Comparison of ENCODE assay signal across 16 cellular contexts in genomic region chr2:128414946-128415767, GRCh38.
DNase-seq lines count a peak whose midpoint lies in the region; ATAC-seq, FAIRE-seq and TF ChIP-seq lines count a peak whose summit lies in the region.
"Had no signal": no experiment of that assay in that cellular context is flagged by ENCODE, and none has a peak within 500 bp of the region (broad histone marks: within the 10 kb centered on the region; RNA-seq: fewer than 3 reads in every experiment).

No MANE protein-coding gene starts in this region.

- H2AFZ ChIP-seq in H1 (ENCODE audit: low read length): no peak overlapping the region

- H3K36me3 ChIP-seq in KOPT-K1 (ENCODE audit: insufficient read depth, low read length): no peaks in the 10 kb centered on the region
- H3K36me3 ChIP-seq in H1 (ENCODE audit: control insufficient read depth in 2 of 4, insufficient read depth in 4 of 4, low read length in 3 of 4): no peaks in the 10 kb centered on the region
- H3K36me3 ChIP-seq in uterus: no peaks in the 10 kb centered on the region

- no peak for TF ChIP-seq POLR2A in H1 (IDR thresholded peaks at IDR 0.05; ENCODE audit: control extremely low read depth in 1 of 2, low read depth in 2 of 2, low read length in 2 of 2)
- no peak for TF ChIP-seq POLR2A in uterus (IDR thresholded peaks at IDR 0.05)

- no peak overlapping the region for H3K18ac ChIP-seq in H1 (ENCODE audit: extremely low read depth, low read length)

- H3K56ac ChIP-seq in H1 (replicated peaks; ENCODE audit: insufficient read length, low read depth, low read length): no peak overlapping the region

- WGBS in H1 (ENCODE audit: extremely low coverage in 1 of 2, insufficient coverage in 1 of 2, insufficient read length in 1 of 2, insufficient replicate concordance in 2 of 2, low coverage in 1 of 2, low lambda C conversion rate in 2 of 2, missing lambda C conversion rate in 1 of 2), 2 experiments: 91% methylated on average over 4 of the region's 4 CpGs; no CpG with 5 or more reads in 1 of the 2 experiments

- H3K27ac ChIP-seq in KOPT-K1 (ENCODE audit: low read depth, low read length, poor library complexity, severe bottlenecking) (peak overlapping the region; percentile 84), H1 (ENCODE audit: low read depth, low read length) (no peak overlapping the region), uterus (no peak overlapping the region)

- H4K8ac ChIP-seq in H1 (ENCODE audit: extremely low read depth, insufficient read depth, low read length): peak overlapping the region; percentile 28; the same call in 1 of the 2 replicates

- CTCF ChIA-PET in H1 (lab: Charles Lee; ENCODE audit: partially characterized antibody): interaction anchor here (0.6 to 1.2 kb wide), 5 partner anchors 27 to 121 kb away, joined by 3 to 5 read pairs (median 4); no protein-coding TSS in a partner anchor

- H3K36me3 Mint-ChIP-seq in progenitor cell of endocrine pancreas (ENCODE audit: insufficient read depth) (peaks cover 5% of the 10 kb centered on the region), endothelial cell (ENCODE audit: low read depth, unreplicated experiment) (peaks cover 8% of the 10 kb centered on the region)
- H3K36me3 Mint-ChIP-seq: CD4-positive, alpha-beta memory T cell had no signal

- no peak overlapping the region for H3K4me3 Mint-ChIP-seq in progenitor cell of endocrine pancreas (ENCODE audit: low read depth)
- no peak overlapping the region for H3K4me3 Mint-ChIP-seq in endothelial cell (ENCODE audit: unreplicated experiment)
- H3K4me3 Mint-ChIP-seq: B cell; CD4-positive, alpha-beta memory T cell had no signal

- no peak overlapping the region for H3K23ac ChIP-seq in H1 (ENCODE audit: insufficient read length)

- no peak for TF ChIP-seq EP300 in H1 (IDR thresholded peaks at IDR 0.05; ENCODE audit: borderline replicate concordance in 1 of 2, low read depth in 2 of 2, low read length in 2 of 2)

- intact Hi-C loops in uterus (cut with DNase I; ENCODE audit: low total_unique reads): no loop called here

- no peak overlapping the region for H3K27ac Mint-ChIP-seq in progenitor cell of endocrine pancreas
- no peak overlapping the region for H3K27ac Mint-ChIP-seq in endothelial cell (ENCODE audit: unreplicated experiment)
- H3K27ac Mint-ChIP-seq: B cell; CD4-positive, alpha-beta memory T cell had no signal

- POLR2A ChIA-PET in H1 (lab: Charles Lee; ENCODE audit: partially characterized antibody): no interaction called here

- H4K5ac ChIP-seq in H1 (ENCODE audit: insufficient read length, low read depth, low read length): no peak overlapping the region

- no peak overlapping the region for H4K91ac ChIP-seq in H1 (replicated peaks; ENCODE audit: insufficient read length, low read length)

- H3K4me1 Mint-ChIP-seq in progenitor cell of endocrine pancreas (ENCODE audit: low read depth) (peaks cover 23% of the 10 kb centered on the region), endothelial cell (ENCODE audit: unreplicated experiment) (no peaks in the 10 kb centered on the region)
- H3K4me1 Mint-ChIP-seq: B cell; CD4-positive, alpha-beta memory T cell had no signal

- peaks cover 5% of the 10 kb centered on the region for H3K9me3 ChIP-seq in KOPT-K1 (ENCODE audit: insufficient read depth, low read length, poor library complexity, severe bottlenecking)
- peaks cover 0 to 2% of the 10 kb centered on the region in 2 experiments; a peak in 1 of 4 replicates for H3K9me3 ChIP-seq in H1 (ENCODE audit: insufficient read depth in 2 of 2, low read depth in 1 of 2, low read length in 1 of 2)
- H3K9me3 ChIP-seq in uterus: no peaks in the 10 kb centered on the region

- no peak for FAIRE-seq in H1 (lab: Jason Lieb, UNC)
- FAIRE-seq: HTR-8/SVneo had no signal

- no peak overlapping the region for H2AK5ac ChIP-seq in H1 (ENCODE audit: low read depth, low read length)

- TF ChIP-seq CTCF in H1 (IDR thresholded peaks at IDR 0.05; ENCODE audit: control extremely low read depth in 1 of 3, insufficient read depth in 1 of 3, low read depth in 1 of 3, low read length in 3 of 3) (no peak), progenitor cell of endocrine pancreas (IDR thresholded peaks at IDR 0.05; ENCODE audit: unreplicated experiment) (no peak), endothelial cell (IDR thresholded peaks at IDR 0.05; ENCODE audit: unreplicated experiment) (no peak), uterus (IDR thresholded peaks at IDR 0.05) (no peak)

- H3K9me3 Mint-ChIP-seq in progenitor cell of endocrine pancreas (ENCODE audit: low read depth) (peaks cover 6% of the 10 kb centered on the region), endothelial cell (ENCODE audit: unreplicated experiment) (peaks cover 7% of the 10 kb centered on the region)

- H3K4ac ChIP-seq in H1 (replicated peaks; ENCODE audit: insufficient read length, low read depth, low read length): no peak overlapping the region

- no peaks in the 10 kb centered on the region for H3K79me1 ChIP-seq in H1 (ENCODE audit: low read depth, low read length)

- H3K27me3 ChIP-seq in H1 (replicated peaks in 1 of 4; ENCODE audit: control insufficient read depth in 3 of 4, extremely low read depth in 1 of 4, insufficient read depth in 3 of 4, low read length in 3 of 4): no peaks in the 10 kb centered on the region
- H3K27me3 ChIP-seq in uterus: no peaks in the 10 kb centered on the region

- peak; percentile 2 for DNase-seq in D341Med (ENCODE audit: low spot score)
- peak in 1 of 2 experiments; percentile 28 for DNase-seq in H1 (ENCODE audit: low read depth in 1 of 2, low spot score in 2 of 2)
- DNase-seq in progenitor cell of endocrine pancreas (ENCODE audit: low spot score, unreplicated experiment): peak; percentile 3
- DNase-seq in endothelial cell (ENCODE audit: low spot score): no peak
- no peak for DNase-seq in NCI-H774 (lab: John Stamatoyannopoulos, UW)
- DNase-seq in uterus: no peak
- DNase-seq: CD4-positive, alpha-beta memory T cell; KBM-7; NCI-H1092; NCI-H226; NCI-H526 had no signal

- no peak overlapping the region for H3K4me2 ChIP-seq in H1 (ENCODE audit: insufficient read depth in 1 of 2, low read depth in 2 of 2, low read length in 2 of 2)

- no peak overlapping the region for H2BK20ac ChIP-seq in H1 (ENCODE audit: low read length)

- H3K27me3 Mint-ChIP-seq in progenitor cell of endocrine pancreas (peaks cover 13% of the 10 kb centered on the region), endothelial cell (ENCODE audit: unreplicated experiment) (peaks cover 13% of the 10 kb centered on the region)
- H3K27me3 Mint-ChIP-seq: B cell had no signal

- no peak overlapping the region for H2BK12ac ChIP-seq in H1 (ENCODE audit: low read depth, low read length)

- H3K79me2 ChIP-seq in H1 (ENCODE audit: control insufficient read depth in 1 of 2, insufficient read depth in 2 of 2, low read length in 2 of 2): no peaks in the 10 kb centered on the region

- H3K4me1 ChIP-seq in H1 (replicated peaks in 1 of 4; ENCODE audit: control insufficient read depth in 3 of 4, insufficient read depth in 4 of 4, low read length in 3 of 4) (peaks cover 0 to 8% (median 0%) of the 10 kb centered on the region in 4 experiments; a peak in 2 of 7 replicates), uterus (no peaks in the 10 kb centered on the region)

- H3K4me3 ChIP-seq in H1 (ENCODE audit: extremely low read depth in 1 of 4, insufficient read depth in 2 of 4, low read depth in 3 of 4, low read length in 4 of 4) (no peak overlapping the region), uterus (no peak overlapping the region)

- no peaks in the 10 kb centered on the region for H4K20me1 ChIP-seq in H1 (replicated peaks in 1 of 2; ENCODE audit: control insufficient read depth in 1 of 2, insufficient read depth in 2 of 2, low read length in 2 of 2)

- no peak overlapping the region for H3K9ac ChIP-seq in H1 (replicated peaks in 1 of 4; ENCODE audit: extremely low read depth in 1 of 4, low read depth in 3 of 4, low read length in 3 of 4)

- no peak overlapping the region for H2BK120ac ChIP-seq in H1 (replicated peaks; ENCODE audit: low read depth, low read length)

- no peak overlapping the region for H3K14ac ChIP-seq in H1 (ENCODE audit: insufficient read length)

- ATAC-seq in GM21526 (IDR thresholded peaks at IDR 0.05; ENCODE audit: low FRiP score, unreplicated experiment): no peak
- ATAC-seq: Right ventricle myocardium inferior had no signal

- no peak overlapping the region for H2BK15ac ChIP-seq in H1 (ENCODE audit: low read length)

- H2BK5ac ChIP-seq in H1 (ENCODE audit: low read depth, low read length): no peak overlapping the region

- TF ChIP-seq RAD21 in H1 (IDR thresholded peaks at IDR 0.05 in 1 of 2, conservative IDR thresholded peaks at IDR 0.05 in 1 of 2; ENCODE audit: low read depth in 2 of 2, low read length in 2 of 2): no peak

- no peaks in the 10 kb centered on the region for H3K23me2 ChIP-seq in H1 (ENCODE audit: low read depth, low read length)

TF ChIP-seq in H1, 55 proteins besides CTCF, POLR2A, EP300 and RAD21:
- TF ChIP-seq MAFK (IDR thresholded peaks at IDR 0.05; ENCODE audit: low read depth, low read length) (peak; percentile 87), RFX5 (IDR thresholded peaks at IDR 0.05; ENCODE audit: borderline replicate concordance, low read depth, low read length) (no peak)

Comparison
In these comparisons a context has a peak if more than half of its experiments do, and no peak if none do; other contexts are left out.
1. DNase-seq: peak in D341Med (single experiment) and progenitor cell of endocrine pancreas (single experiment); none in endothelial cell (single experiment), NCI-H774 (single experiment) and uterus (0 of 2).